ENCODE assay signal across 8 cellular contexts in genomic region chr9:128322342-128323191, GRCh38. TPM values are rescaled to one million over a fixed set of nuclear protein-coding genes. Genes with fewer than 3 reads are reported as not detected.
A peak's percentile ranks its signal among the peaks of the same experiment; 100 is the strongest.
DNase-seq lines count a peak whose midpoint lies in the region; FAIRE-seq and TF ChIP-seq lines count a peak whose summit lies in the region.

Gene COQ4, plus strand, starts transcription at chr9:128322839. Its CDS starts 20 bp downstream, at chr9:128322859.
Gene TRUB2, minus strand, starts transcription at chr9:128322447. Its CDS starts 39 bp downstream, at chr9:128322408.

- no CpG with 5 or more reads among the region's 87 CpGs for WGBS in neuronal stem cell (ENCODE audit: extremely low coverage in 2 of 2, insufficient read length in 2 of 2, insufficient replicate concordance in 1 of 2), 2 donors

- H3K23ac ChIP-seq in neuronal stem cell (ENCODE audit: low read depth, low read length, poor library complexity), result peak within 1 kb of the TSS; percentile 38

- no peaks in the 10 kb centered on the region for H3K27me3 ChIP-seq in neuronal stem cell (ENCODE audit: control insufficient read depth in 3 of 3, insufficient read depth in 3 of 3, low read depth in 1 of 3, low read length in 3 of 3)
- no peaks in the 10 kb centered on the region for H3K27me3 ChIP-seq in subcutaneous abdominal adipose tissue (ENCODE audit: control insufficient read depth in 5 of 5, insufficient read depth in 4 of 5, low read length in 5 of 5)

- H2AFZ ChIP-seq in neuronal stem cell (ENCODE audit: low read length), result peak within 1 kb of the TSS; percentile 84

- H3K4me2 ChIP-seq in neuronal stem cell (ENCODE audit: insufficient read depth, low read length, poor library complexity, severe bottlenecking), result peak within 1 kb of the TSS; percentile 72

- H3K4me3 ChIP-seq in HFF-Myc (replicated peaks; ENCODE audit: low read depth, low read length) (peak within 1 kb of the TSS; percentile 97), neuronal stem cell (ENCODE audit: low read length in 2 of 2) (peak within 1 kb of the TSS; percentile 70 to 86), subcutaneous abdominal adipose tissue (ENCODE audit: low read depth in 1 of 5, low read length in 5 of 5) (peak within 1 kb of the TSS; percentile 84 to 99 (median 91))

- no peak for FAIRE-seq in frontal cortex (lab: Jason Lieb, UNC)

- peaks cover 4% of the 10 kb centered on the region for H3K79me1 ChIP-seq in neuronal stem cell (ENCODE audit: low read depth, low read length)

- TF ChIP-seq CTCF in HFF-Myc (IDR thresholded peaks at IDR 0.05; ENCODE audit: low read depth, low read length, missing control alignments), result no peak

- H4K8ac ChIP-seq in neuronal stem cell (ENCODE audit: low read depth, low read length), result peak within 1 kb of the TSS; percentile 52

- no peak within 1 kb of the TSS for H2BK15ac ChIP-seq in neuronal stem cell (ENCODE audit: low read length)

- no peak within 1 kb of the TSS for H4K91ac ChIP-seq in neuronal stem cell (ENCODE audit: low read depth, low read length, poor library complexity)

- peak within 1 kb of the TSS; percentile 96 for H3K18ac ChIP-seq in neuronal stem cell (ENCODE audit: low read length)

- peak within 1 kb of the TSS; percentile 65 for H2BK120ac ChIP-seq in neuronal stem cell (ENCODE audit: low read depth, low read length)

- H2AK5ac ChIP-seq in neuronal stem cell (ENCODE audit: low read depth, low read length), result no peak within 1 kb of the TSS

- peak within 1 kb of the TSS; percentile 67 for H2BK5ac ChIP-seq in neuronal stem cell (ENCODE audit: low read length)

- H3K4me1 ChIP-seq in neuronal stem cell (ENCODE audit: control insufficient read depth in 2 of 2, insufficient read depth in 1 of 2, low read depth in 1 of 2, low read length in 2 of 2) (peaks cover 5 to 9% of the 10 kb centered on the region in 2 donors), subcutaneous abdominal adipose tissue (ENCODE audit: control insufficient read depth in 5 of 5, insufficient read depth in 5 of 5, low read length in 5 of 5) (peaks cover 3 to 26% (median 25%) of the 10 kb centered on the region in 5 donors)

- H3K9me3 ChIP-seq in neuronal stem cell (replicated peaks in 1 of 2; ENCODE audit: control insufficient read depth in 2 of 2, insufficient read depth in 1 of 2, low read depth in 1 of 2, low read length in 2 of 2), result no peaks in the 10 kb centered on the region
- no peaks in the 10 kb centered on the region for H3K9me3 ChIP-seq in subcutaneous abdominal adipose tissue (ENCODE audit: control insufficient read depth in 5 of 5, low read length in 5 of 5)

- H3K9ac ChIP-seq in neuronal stem cell (ENCODE audit: low read depth, low read length, poor library complexity), result peak within 1 kb of the TSS; percentile 96
- peak within 1 kb of the TSS; percentile 77 to 89 (median 87) for H3K9ac ChIP-seq in subcutaneous abdominal adipose tissue (ENCODE audit: low read length in 5 of 5)

- no peak within 1 kb of the TSS for H3K4ac ChIP-seq in neuronal stem cell (ENCODE audit: low read length)

- in situ Hi-C loops in SK-MEL-5 (cut with HindIII; ENCODE audit: low pct_unique_long_range_greater_than_20kb, low sequenced_read_pairs), result no loop called here

- peaks cover 18 to 59% of the 10 kb centered on the region in 2 donors for H3K36me3 ChIP-seq in neuronal stem cell (replicated peaks in 1 of 2; ENCODE audit: control insufficient read depth in 2 of 2, insufficient read depth in 2 of 2, low read length in 2 of 2)
- peaks cover 2 to 28% (median 17%) of the 10 kb centered on the region in 5 donors for H3K36me3 ChIP-seq in subcutaneous abdominal adipose tissue (ENCODE audit: control insufficient read depth in 5 of 5, insufficient read depth in 5 of 5, low read length in 5 of 5)

- DNase-seq in GM04503 (ENCODE audit: low read depth), result peak; percentile 80
- peak; percentile 77 for DNase-seq in HFF-Myc (ENCODE audit: extremely low read depth, low read depth)
- peak; percentile 95 for DNase-seq in NAMALWA (ENCODE audit: low spot score)
- peak; percentile 95 for DNase-seq in SK-MEL-5 (ENCODE audit: low read depth, low spot score)
- DNase-seq in activated naive CD4-positive, alpha-beta T cell treated with Interleukin-2 at 50 U/mL for 16 hours, result peak; percentile 93
- peak; percentile 92 to 95 for DNase-seq in frontal cortex (ENCODE audit: low spot score in 2 of 2)
- peak; percentile 92 for DNase-seq in neuronal stem cell (ENCODE audit: low spot score)

- peak within 1 kb of the TSS; percentile 88 for H3K27ac ChIP-seq in neuronal stem cell (replicated peaks; ENCODE audit: low read length)
- H3K27ac ChIP-seq in subcutaneous abdominal adipose tissue (ENCODE audit: low read depth, low read length), result peak within 1 kb of the TSS; percentile 85

- no peak within 1 kb of the TSS for H2BK12ac ChIP-seq in neuronal stem cell (ENCODE audit: low read length)

- peak within 1 kb of the TSS; percentile 27 for H3K14ac ChIP-seq in neuronal stem cell (ENCODE audit: low read length)

RNA-seq across cellular contexts. Expression of gene COQ4, which starts in this region (rescaled TPM):
- 31.5 and 38.6 TPM in 2 replicates for total RNA-seq in SK-MEL-5 (2014; rRNA removed; shearing (Covaris generic))
- polyA plus RNA-seq in SK-MEL-5 (2015; cell fraction: cytosol; rRNA removed), result 45.2 and 50.8 TPM in 2 replicates
- polyA plus RNA-seq in SK-MEL-5 (2015; cell fraction: nucleus; rRNA removed), result 127 and 129 TPM in 2 replicates
- total RNA-seq in frontal cortex, result 16.3 TPM
- polyA plus RNA-seq in neuronal stem cell (2013, experiment 1 of 2), result 39.1 TPM
- 39.2 TPM for polyA plus RNA-seq in neuronal stem cell (2013, experiment 2 of 2)

RNA-seq across cellular contexts. Expression of gene TRUB2, which starts in this region (rescaled TPM):
- 51.6 and 64.4 TPM in 2 replicates for total RNA-seq in SK-MEL-5 (2014; rRNA removed; shearing (Covaris generic))
- polyA plus RNA-seq in SK-MEL-5 (2015; cell fraction: cytosol; rRNA removed), result 28.6 and 29.5 TPM in 2 replicates
- polyA plus RNA-seq in SK-MEL-5 (2015; cell fraction: nucleus; rRNA removed), result 16.9 and 37.4 TPM in 2 replicates
- 19.6 TPM for total RNA-seq in frontal cortex
- 14.5 TPM for polyA plus RNA-seq in neuronal stem cell (2013, experiment 1 of 2)
- polyA plus RNA-seq in neuronal stem cell (2013, experiment 2 of 2), result 14.5 TPM

Comparison
In these comparisons a context has a peak if more than half of its experiments do, and no peak if none do; other contexts are left out.
1. Peak in every context shown above with its lines: DNase-seq, H3K4me3 ChIP-seq and H3K27ac ChIP-seq.